Comparison of ENCODE assay signal across 2 cellular contexts in genomic region chr1:108865316-108865910, GRCh38.
TF ChIP-seq lines count a peak whose summit lies in the region.

No MANE protein-coding gene starts in this region.

TF ChIP-seq in Ishikawa, 13 proteins besides CTCF, POLR2A, EP300 and RAD21 (continued from another document):
- TF ChIP-seq TCF12 (IDR thresholded peaks at IDR 0.05; ENCODE audit: low read depth) (peak; percentile 86), REST (IDR thresholded peaks at IDR 0.05; ENCODE audit: low read depth) (no peak), CEBPB (IDR thresholded peaks at IDR 0.05) (no peak), NFIC (IDR thresholded peaks at IDR 0.05) (peak; percentile 71)
TF ChIP-seq in Ishikawa: peak in this region for 6.

TF ChIP-seq in SK-N-SH treated with all-trans-retinoic acid at 6 μM for 48 hours, 23 proteins besides CTCF, POLR2A, EP300 and RAD21 (continued from another document):
- TF ChIP-seq CSRNP3 (CRISPR knock-in tag; IDR thresholded peaks at IDR 0.05) (no peak), GLIS3 (CRISPR knock-in tag; IDR thresholded peaks at IDR 0.05) (no peak), TSHZ2 (CRISPR knock-in tag; IDR thresholded peaks at IDR 0.05) (no peak), SNAI2 (CRISPR knock-in tag; IDR thresholded peaks at IDR 0.05) (no peak), CREB5 (CRISPR knock-in tag; IDR thresholded peaks at IDR 0.05; ENCODE audit: low read depth) (no peak), ZNF70 (CRISPR knock-in tag; IDR thresholded peaks at IDR 0.05) (no peak), ZFP3 (CRISPR knock-in tag; IDR thresholded peaks at IDR 0.05) (no peak), PATZ1 (CRISPR knock-in tag; IDR thresholded peaks at IDR 0.05; ENCODE audit: borderline replicate concordance) (no peak), PPARA (CRISPR knock-in tag; IDR thresholded peaks at IDR 0.05; ENCODE audit: borderline replicate concordance) (no peak), TCF4 (CRISPR knock-in tag; IDR thresholded peaks at IDR 0.05; ENCODE audit: borderline replicate concordance) (no peak), ISL1 (CRISPR knock-in tag; IDR thresholded peaks at IDR 0.05) (no peak), ARNTL (CRISPR knock-in tag; IDR thresholded peaks at IDR 0.05; ENCODE audit: borderline replicate concordance, low read depth) (no peak), ZNF565 (CRISPR knock-in tag; conservative IDR thresholded peaks at IDR 0.05; ENCODE audit: low read depth) (no peak)
